In genomic region chr1:13605159-13605558, GRCh38 we compare ENCODE assay signal across 16 cellular contexts. TPM values are rescaled to one million over a fixed set of nuclear protein-coding genes. Genes with fewer than 3 reads are reported as not detected.
DNase-seq lines count a peak whose midpoint lies in the region; ATAC-seq and TF ChIP-seq lines count a peak whose summit lies in the region.
"Had no signal": no experiment of that assay in that cellular context is flagged by ENCODE, and none has a peak within 500 bp of the region (broad histone marks: within the 10 kb centered on the region; RNA-seq: fewer than 3 reads in every experiment).

No MANE protein-coding gene starts in this region.

- H3K4me1 ChIP-seq in colonic mucosa = no peaks in the 10 kb centered on the region
- H3K4me1 ChIP-seq in left lung = peaks cover 4% of the 10 kb centered on the region in 2 donors

- no peaks in the 10 kb centered on the region for H3K27me3 ChIP-seq in colonic mucosa
- peaks cover 0 to 25% of the 10 kb centered on the region in 2 donors for H3K27me3 ChIP-seq in left lung

- peaks cover 12% of the 10 kb centered on the region for H3K9me3 Mint-ChIP-seq in chondrocyte (ENCODE audit: low read depth)
- H3K9me3 Mint-ChIP-seq: activated T-helper 17 cell treated with anti-CD3 and anti-CD28 coated beads, Interleukin-2, amount 50 U/mL, for 72 hours; CD4-positive, alpha-beta memory T cell had no signal

- ATAC-seq in left lung (peak; percentile 55), HG03025 (IDR thresholded peaks at IDR 0.05; ENCODE audit: low FRiP score, unreplicated experiment) (no peak), GM19023 (IDR thresholded peaks at IDR 0.05; ENCODE audit: unreplicated experiment) (no peak)
- ATAC-seq: activated CD8-positive, alpha-beta T cell treated with anti-CD3 and anti-CD28 coated beads, Interleukin-2, amount 10 ng/mL, durations not matched to agents 7 days and 5 days; activated T-helper 17 cell treated with anti-CD3 and anti-CD28 coated beads, Interleukin-2, amount 50 U/mL, for 72 hours had no signal

- H3K4me3 ChIP-seq in colonic mucosa (no peak overlapping the region), left lung (no peak overlapping the region)
- H3K4me3 ChIP-seq: SK-N-MC had no signal

- H3K27me3 Mint-ChIP-seq in chondrocyte (ENCODE audit: low read depth) = no peaks in the 10 kb centered on the region

- H3K9ac ChIP-seq in colonic mucosa (ENCODE audit: low read depth in 2 of 2, low read length in 2 of 2) = no peak overlapping the region

- intact Hi-C loops in colonic mucosa (cut with DNase I) = no loop called here
- intact Hi-C loops in left lung (cut with DNase I) = no loop called here

- H3K4me3 Mint-ChIP-seq in chondrocyte (ENCODE audit: unreplicated experiment) = no peak overlapping the region
- H3K4me3 Mint-ChIP-seq: activated CD8-positive, alpha-beta T cell treated with anti-CD3 and anti-CD28 coated beads, Interleukin-2, amount 10 ng/mL, durations not matched to agents 7 days and 5 days; activated T-helper 17 cell treated with anti-CD3 and anti-CD28 coated beads, Interleukin-2, amount 50 U/mL, for 72 hours; CD4-positive, alpha-beta memory T cell had no signal

- TF ChIP-seq CTCF in colonic mucosa (IDR thresholded peaks at IDR 0.05) (no peak), left lung (IDR thresholded peaks at IDR 0.05) (no peak), chondrocyte (IDR thresholded peaks at IDR 0.05) (no peak)

- H3K4me1 Mint-ChIP-seq in chondrocyte (ENCODE audit: low read depth) = no peaks in the 10 kb centered on the region
- H3K4me1 Mint-ChIP-seq: activated T-helper 17 cell treated with anti-CD3 and anti-CD28 coated beads, Interleukin-2, amount 50 U/mL, for 72 hours; CD4-positive, alpha-beta memory T cell had no signal

- peak; percentile 86 for DNase-seq in M059J (ENCODE audit: low read depth)
- no peak for DNase-seq in colonic mucosa
- DNase-seq in left lung = no peak
- no peak for DNase-seq in chondrocyte (ENCODE audit: low spot score)
- no peak for DNase-seq in DMS153 (lab: John Stamatoyannopoulos, UW)
- DNase-seq: activated CD8-positive, alpha-beta T cell treated with anti-CD3 and anti-CD28 coated beads, Interleukin-2, amount 10 ng/mL, durations not matched to agents 7 days and 5 days; CD4-positive, alpha-beta memory T cell; effector CD4-positive, alpha-beta T cell; head of caudate nucleus; NCI-H1048; NCI-H345; posterior cingulate gyrus had no signal

- H3K36me3 ChIP-seq in colonic mucosa (no peaks in the 10 kb centered on the region), left lung (no peaks in the 10 kb centered on the region)

- no peak overlapping the region for H3K27ac Mint-ChIP-seq in chondrocyte (ENCODE audit: unreplicated experiment)
- H3K27ac Mint-ChIP-seq: activated CD8-positive, alpha-beta T cell treated with anti-CD3 and anti-CD28 coated beads, Interleukin-2, amount 10 ng/mL, durations not matched to agents 7 days and 5 days; activated T-helper 17 cell treated with anti-CD3 and anti-CD28 coated beads, Interleukin-2, amount 50 U/mL, for 72 hours; CD4-positive, alpha-beta memory T cell had no signal

- H3K27ac ChIP-seq in colonic mucosa (peak overlapping the region; percentile 22), left lung (peak overlapping the region; percentile 28 to 39)
- H3K27ac ChIP-seq: SK-N-MC had no signal

- H3K9me3 ChIP-seq in colonic mucosa (no peaks in the 10 kb centered on the region), left lung (no peaks in the 10 kb centered on the region)

- H3K36me3 Mint-ChIP-seq in chondrocyte (ENCODE audit: low read depth) = no peaks in the 10 kb centered on the region
- H3K36me3 Mint-ChIP-seq: CD4-positive, alpha-beta memory T cell had no signal

RNA-seq across cellular contexts. Expression of gene PDPN, which starts 21.5 kb away (rescaled TPM):
- total RNA-seq in M059J (2014; rRNA removed; shearing (Covaris generic)) = 2.0 and 4.1 TPM in 2 replicates
- 1 to 10 TPM; 2.7 to 6.1 TPM for total RNA-seq in colonic mucosa
- total RNA-seq in left lung = 10 to 100 TPM; 23.6 to 37.5 TPM
- 1.0 to 1.3 TPM (median 1.1 TPM) in 3 replicates for total RNA-seq in chondrocyte
- total RNA-seq: activated CD8-positive, alpha-beta T cell treated with anti-CD3 and anti-CD28 coated beads, Interleukin-2, amount 10 ng/mL, durations not matched to agents 7 days and 5 days; activated T-helper 17 cell treated with anti-CD3 and anti-CD28 coated beads, Interleukin-2, amount 50 U/mL, for 72 hours; CD4-positive, alpha-beta memory T cell had no signal
